ENCODE assay signal across 9 cellular contexts in genomic region chr22:37610153-37610475, GRCh38. TPM values are rescaled to one million over a fixed set of nuclear protein-coding genes. Genes with fewer than 3 reads are reported as not detected.
DNase-seq lines count a peak whose midpoint lies in the region; ATAC-seq, FAIRE-seq and TF ChIP-seq lines count a peak whose summit lies in the region.
"Not testable (repeated sequence)": the region's sequence is repeated elsewhere in the genome, so short reads cannot be mapped to it uniquely, and the experiment has no call there.
"Had no signal": no experiment of that assay in that cellular context is flagged by ENCODE, and none has a peak within 500 bp of the region (broad histone marks: within the 10 kb centered on the region; RNA-seq: fewer than 3 reads in every experiment).

No MANE protein-coding gene starts in this region.

- peaks cover 20% of the 10 kb centered on the region for H3K79me2 ChIP-seq in HepG2 (ENCODE audit: insufficient read depth, low read length)

- peak overlapping the region; percentile 93 for H3K9ac ChIP-seq in adipocyte (ENCODE audit: low read length)
- peak overlapping the region; percentile 80 for H3K9ac ChIP-seq in HepG2 (ENCODE audit: insufficient read depth, low read depth, low read length)

- not testable (repeated sequence) for H4K20me1 ChIP-seq in HepG2 (ENCODE audit: insufficient read depth, low read length)

- H3K36me3 ChIP-seq in CD8-positive, alpha-beta T cell (ENCODE audit: insufficient read depth, low read length); adipocyte (ENCODE audit: control insufficient read depth, insufficient read depth, low read length, severe bottlenecking); HepG2 (replicated peaks in 1 of 2; ENCODE audit: control insufficient read depth in 1 of 2, insufficient read depth in 2 of 2, low read length in 2 of 2); transverse colon: not testable (repeated sequence)

- H3K27me3 ChIP-seq in CD8-positive, alpha-beta T cell (ENCODE audit: insufficient read depth, low read length); adipocyte (replicated peaks; ENCODE audit: control insufficient read depth, insufficient read depth, low read length); HepG2 (ENCODE audit: control insufficient read depth in 1 of 2, insufficient read depth in 2 of 2, low read length in 2 of 2); transverse colon: not testable (repeated sequence)

- in situ Hi-C loops in KBM-7 (cut with MboI; ENCODE audit: low pct_unique_long_range_greater_than_20kb, low sequenced_read_pairs); HepG2 (cut with HindIII; ENCODE audit: extremely low pct_ligation_motif_present, low pct_unique_long_range_greater_than_20kb); transverse colon (cut with MboI; ENCODE audit: low pct_ligation_motif_present in 1 of 4, low pct_unique_long_range_greater_than_20kb in 1 of 4, low sequenced_read_pairs in 3 of 4): not testable (repeated sequence)

- peaks cover 45% of the 10 kb centered on the region for H3K4me1 Mint-ChIP-seq in CD8-positive, alpha-beta T cell (ENCODE audit: low read depth)
- H3K4me1 Mint-ChIP-seq in T-helper 17 cell (peaks cover 32% of the 10 kb centered on the region), osteocyte (ENCODE audit: unreplicated experiment) (peaks cover 36% of the 10 kb centered on the region)

- CTCF ChIA-PET in CD8-positive, alpha-beta T cell (lab: Charles Lee): interaction anchor here (1.5 to 54.2 kb wide), 4 partner anchors 13 to 52 kb away, joined by 7 to 2176 read pairs (median 73); partner anchors contain the start of genes LGALS1, NOL12, PDXP and SH3BP1
- CTCF ChIA-PET in HepG2 (lab: Yijun Ruan, JAX; ENCODE audit: low intra/inter-chr PET ratio, low total read pairs): interaction anchor here (0.8 kb wide), 1 partner anchor 23 kb away, joined by 3 read pairs; no protein-coding TSS in a partner anchor

- H3K4me3 ChIP-seq in CD8-positive, alpha-beta T cell (ENCODE audit: low read depth, low read length): peak overlapping the region; percentile 71
- H3K4me3 ChIP-seq in adipocyte (ENCODE audit: low read length): peak overlapping the region; percentile 95
- H3K4me3 ChIP-seq in HepG2 (replicated peaks in 1 of 3; ENCODE audit: insufficient read depth in 1 of 3, low read depth in 2 of 3, low read length in 3 of 3): peak overlapping the region; percentile 78 to 92 (median 82)
- H3K4me3 ChIP-seq in transverse colon: peak overlapping the region in 1 of 4 donors; percentile 89

- peak overlapping the region; percentile 87 for H3K4me3 Mint-ChIP-seq in CD8-positive, alpha-beta T cell
- H3K4me3 Mint-ChIP-seq in T-helper 17 cell: peak overlapping the region; percentile 98
- H3K4me3 Mint-ChIP-seq in osteocyte (ENCODE audit: unreplicated experiment): peak overlapping the region; percentile 85

- not testable (repeated sequence) for BruUV-seq in HepG2 (replicated peaks; lab: Mats Ljungman, UMichigan)

- H3K27me3 Mint-ChIP-seq in CD8-positive, alpha-beta T cell (ENCODE audit: low read depth); T-helper 17 cell; osteocyte (ENCODE audit: unreplicated experiment): not testable (repeated sequence)

- H3K36me3 Mint-ChIP-seq in CD8-positive, alpha-beta T cell: peaks cover 16% of the 10 kb centered on the region
- H3K36me3 Mint-ChIP-seq in T-helper 17 cell (ENCODE audit: low read depth); osteocyte (ENCODE audit: unreplicated experiment): not testable (repeated sequence)

- H2AFZ ChIP-seq in HepG2 (ENCODE audit: low read length): not testable (repeated sequence)

- ATAC-seq in CD8-positive, alpha-beta T cell; T-helper 17 cell; HepG2: not testable (repeated sequence)

- POLR2A ChIA-PET in CD8-positive, alpha-beta T cell (lab: Charles Lee): interaction anchor here (2.3 to 4.6 kb wide), 3 partner anchors 17 to 66 kb away, joined by 6 to 45 read pairs (median 26); partner anchors contain the start of genes LGALS1 and PDXP
- POLR2A ChIA-PET in HepG2 (lab: Yijun Ruan, JAX): interaction anchor here (1.1 to 6.0 kb wide), 9 partner anchors 9 to 98 kb away, joined by 3 to 75 read pairs (median 12); partner anchors contain the start of genes PDXP and SH3BP1

- peak overlapping the region; percentile 22 for H3K27ac Mint-ChIP-seq in CD8-positive, alpha-beta T cell
- peak overlapping the region; percentile 98 for H3K27ac Mint-ChIP-seq in T-helper 17 cell
- H3K27ac Mint-ChIP-seq in osteocyte (ENCODE audit: unreplicated experiment): peak overlapping the region; percentile 88

- not testable (repeated sequence) for FAIRE-seq in HepG2 (lab: Jason Lieb, UNC)

- 76% methylated on average over 3 of the region's 3 CpGs for WGBS in HepG2 (ENCODE audit: low lambda C conversion rate)
- 71 to 80% methylated on average over 1 to 3 of the region's 3 CpGs for WGBS in transverse colon (ENCODE audit: low coverage in 1 of 2), 2 donors

- not testable (repeated sequence) for DNase-seq in CD8-positive, alpha-beta T cell; T-helper 17 cell; adipocyte (ENCODE audit: low read depth); epithelial cell of prostate (ENCODE audit: low read depth, low spot score); HepG2 (ENCODE audit: low spot score); osteocyte (ENCODE audit: extremely low spot score, unreplicated experiment); transverse colon
- peak; percentile 25 for DNase-seq in KBM-7

- not testable (repeated sequence) for TF ChIP-seq POLR2A in HepG2 (IDR thresholded peaks at IDR 0.05; ENCODE audit: insufficient read depth in 1 of 2, low read depth in 2 of 2, low read length in 2 of 2); transverse colon (IDR thresholded peaks at IDR 0.05)

- not testable (repeated sequence) for TF ChIP-seq EP300 in HepG2 (IDR thresholded peaks at IDR 0.05; ENCODE audit: low read depth in 2 of 2, low read length in 2 of 2); HepG2 (CRISPR knock-in tag; IDR thresholded peaks at IDR 0.05; ENCODE audit: borderline replicate concordance); transverse colon (IDR thresholded peaks at IDR 0.05; ENCODE audit: low read depth)

- intact Hi-C loops in CD8-positive, alpha-beta T cell (cut with DNase I, micrococcal nuclease); HepG2 (cut with micrococcal nuclease; ENCODE audit: unreplicated experiment); transverse colon (cut with DNase I; ENCODE audit: low total_unique reads): not testable (repeated sequence)

- not testable (repeated sequence) for TF ChIP-seq CTCF in CD8-positive, alpha-beta T cell (IDR thresholded peaks at IDR 0.05); HepG2 (CRISPR knock-in tag; IDR thresholded peaks at IDR 0.05); osteocyte (IDR thresholded peaks at IDR 0.05); transverse colon (IDR thresholded peaks at IDR 0.05)

- H3K9me3 ChIP-seq in CD8-positive, alpha-beta T cell (ENCODE audit: low read length); T-helper 17 cell (ENCODE audit: control insufficient read depth, low read length, poor library complexity, severe bottlenecking); adipocyte (ENCODE audit: control insufficient read depth, low read length); HepG2 (ENCODE audit: low read length); transverse colon: not testable (repeated sequence)

- not testable (repeated sequence) for TF ChIP-seq RAD21 in HepG2 (CRISPR knock-in tag; IDR thresholded peaks at IDR 0.05)

- not testable (repeated sequence) for H3K27ac ChIP-seq in CD8-positive, alpha-beta T cell (ENCODE audit: low read depth, low read length)
- H3K27ac ChIP-seq in epithelial cell of prostate (peak overlapping the region; percentile 97), HepG2 (ENCODE audit: extremely low read length, insufficient read depth, low read length) (peak overlapping the region; percentile 97), transverse colon (peak overlapping the region; percentile 91 to 97 (median 94))

- peaks cover 44% of the 10 kb centered on the region for H3K4me1 ChIP-seq in CD8-positive, alpha-beta T cell (ENCODE audit: insufficient read depth, low read length)
- H3K4me1 ChIP-seq in adipocyte (ENCODE audit: control insufficient read depth, insufficient read depth, low read length) (peaks cover 44% of the 10 kb centered on the region), HepG2 (ENCODE audit: insufficient read depth, low read length) (peaks cover 40% of the 10 kb centered on the region), transverse colon (peaks cover 9 to 56% (median 42%) of the 10 kb centered on the region in 4 donors)

- peak overlapping the region; percentile 90 for H3K4me2 ChIP-seq in HepG2 (ENCODE audit: low read depth, low read length)

- not testable (repeated sequence) for H3K9me3 Mint-ChIP-seq in CD8-positive, alpha-beta T cell; osteocyte (ENCODE audit: unreplicated experiment)

RNA-seq across cellular contexts. Expression of gene GGA1, which starts 1.5 kb away (rescaled TPM):
- total RNA-seq in CD8-positive, alpha-beta T cell: 10 to 100 TPM; 66.0 to 69.1 TPM
- 10 to 100 TPM; 70.5 to 86.8 TPM for total RNA-seq in T-helper 17 cell
- total RNA-seq in HepG2 (2016; rRNA removed; fragmentation: Illumina TruSeq; extraction: Trizol): 16.0 and 29.1 TPM in 2 replicates
- total RNA-seq in HepG2 (2016; cell fraction: cytosol; rRNA removed; fragmentation: Illumina TruSeq; extraction: Trizol; ENCODE audit: low read depth): 16.1 and 18.1 TPM in 2 replicates
- total RNA-seq in HepG2 (2016; cell fraction: insoluble cytoplasmic fraction; rRNA removed; fragmentation: Illumina TruSeq; extraction: Trizol): 13.7 and 32.9 TPM in 2 replicates
- total RNA-seq in HepG2 (2016; cell fraction: membrane; rRNA removed; fragmentation: Illumina TruSeq; extraction: Trizol): 22.2 and 24.3 TPM in 2 replicates
- total RNA-seq in HepG2 (2016; cell fraction: nucleus; rRNA removed; fragmentation: Illumina TruSeq; extraction: Trizol): 34.3 and 44.4 TPM in 2 replicates
- 87.2 and 103 TPM in 2 replicates for polyA plus RNA-seq in HepG2 (2011; rRNA removed)
- 22.6 and 34.6 TPM in 2 replicates for polyA plus RNA-seq in HepG2 (2011; cell fraction: cytosol; rRNA removed)
- 436 and 489 TPM in 2 replicates for polyA plus RNA-seq in HepG2 (2011; cell fraction: nucleus; rRNA removed)
- 51.1 and 57.0 TPM in 2 replicates for polyA plus RNA-seq in HepG2 (2012)
- 4.7 and 5.0 TPM in 2 replicates for polyA plus RNA-seq in HepG2 (2016; cell fraction: cytosol; fragmentation: Illumina TruSeq; extraction: Trizol; ENCODE audit: low read depth)
- 13.0 and 17.9 TPM in 2 replicates for polyA plus RNA-seq in HepG2 (2016; cell fraction: insoluble cytoplasmic fraction; fragmentation: Illumina TruSeq; extraction: Trizol; ENCODE audit: low read depth)
- polyA plus RNA-seq in HepG2 (2016; cell fraction: membrane; fragmentation: Illumina TruSeq; extraction: Trizol; ENCODE audit: low read depth): 11.4 and 12.2 TPM in 2 replicates
- 138 and 147 TPM in 2 replicates for polyA plus RNA-seq in HepG2 (2016; cell fraction: nucleus; fragmentation: Illumina TruSeq; extraction: Trizol; ENCODE audit: insufficient read depth, low read depth)
- polyA minus RNA-seq in HepG2 (2011; rRNA and poly(A)+ RNA removed; ENCODE audit: low replicate concordance): 31.3 and 75.9 TPM in 2 replicates
- polyA minus RNA-seq in HepG2 (2011; cell fraction: cytosol; rRNA and poly(A)+ RNA removed): 15.5 and 19.6 TPM in 2 replicates
- polyA minus RNA-seq in HepG2 (2011; cell fraction: nucleus; rRNA and poly(A)+ RNA removed): 83.2 and 84.5 TPM in 2 replicates
- 50.0 and 56.1 TPM in 2 replicates for total RNA-seq in osteocyte
- total RNA-seq in transverse colon: 100 to 1,000 TPM in 1 of 4 donors, 10 to 100 TPM in 3; 60.1 to 142 (median 73.8) TPM

RNA-seq across cellular contexts. Expression of gene SH3BP1, which starts 29.4 kb away (rescaled TPM):
- total RNA-seq in CD8-positive, alpha-beta T cell: 10 to 100 TPM; 51.5 to 52.9 TPM
- total RNA-seq in T-helper 17 cell: 10 to 100 TPM; 79.7 to 97.5 TPM
- total RNA-seq in HepG2 (2016; rRNA removed; fragmentation: Illumina TruSeq; extraction: Trizol): 8.4 and 9.4 TPM in 2 replicates
- 5.6 and 6.0 TPM in 2 replicates for total RNA-seq in HepG2 (2016; cell fraction: cytosol; rRNA removed; fragmentation: Illumina TruSeq; extraction: Trizol; ENCODE audit: low read depth)
- 6.3 and 8.5 TPM in 2 replicates for total RNA-seq in HepG2 (2016; cell fraction: insoluble cytoplasmic fraction; rRNA removed; fragmentation: Illumina TruSeq; extraction: Trizol)
- 9.2 and 11.0 TPM in 2 replicates for total RNA-seq in HepG2 (2016; cell fraction: membrane; rRNA removed; fragmentation: Illumina TruSeq; extraction: Trizol)
- total RNA-seq in HepG2 (2016; cell fraction: nucleus; rRNA removed; fragmentation: Illumina TruSeq; extraction: Trizol): 6.6 and 9.5 TPM in 2 replicates
- 15.7 and 18.5 TPM in 2 replicates for polyA plus RNA-seq in HepG2 (2011; rRNA removed)
- polyA plus RNA-seq in HepG2 (2011; cell fraction: cytosol; rRNA removed): 7.3 and 12.2 TPM in 2 replicates
- 56.4 and 86.5 TPM in 2 replicates for polyA plus RNA-seq in HepG2 (2011; cell fraction: nucleus; rRNA removed)
- 23.6 and 27.1 TPM in 2 replicates for polyA plus RNA-seq in HepG2 (2012)
- polyA plus RNA-seq in HepG2 (2016; cell fraction: cytosol; fragmentation: Illumina TruSeq; extraction: Trizol; ENCODE audit: low read depth): 7.5 and 7.7 TPM in 2 replicates
- polyA plus RNA-seq in HepG2 (2016; cell fraction: insoluble cytoplasmic fraction; fragmentation: Illumina TruSeq; extraction: Trizol; ENCODE audit: low read depth): 11.5 and 13.3 TPM in 2 replicates
- 12.3 and 13.5 TPM in 2 replicates for polyA plus RNA-seq in HepG2 (2016; cell fraction: membrane; fragmentation: Illumina TruSeq; extraction: Trizol; ENCODE audit: low read depth)
- polyA plus RNA-seq in HepG2 (2016; cell fraction: nucleus; fragmentation: Illumina TruSeq; extraction: Trizol; ENCODE audit: insufficient read depth, low read depth): 17.9 and 27.8 TPM in 2 replicates
- polyA minus RNA-seq in HepG2 (2011; rRNA and poly(A)+ RNA removed; ENCODE audit: low replicate concordance): 1.6 and 9.8 TPM in 2 replicates
- 6.4 and 9.8 TPM in 2 replicates for polyA minus RNA-seq in HepG2 (2011; cell fraction: cytosol; rRNA and poly(A)+ RNA removed)
- 7.9 and 15.4 TPM in 2 replicates for polyA minus RNA-seq in HepG2 (2011; cell fraction: nucleus; rRNA and poly(A)+ RNA removed)
- total RNA-seq in osteocyte: 6.9 and 8.3 TPM in 2 replicates
- total RNA-seq in transverse colon: 100 to 1,000 TPM in 2 of 4 donors, 10 to 100 TPM in 2; 53.1 to 158 (median 84.7) TPM

RNA-seq across cellular contexts. Expression of gene LGALS2, which starts 30.2 kb away (rescaled TPM):
- not detected for total RNA-seq in CD8-positive, alpha-beta T cell
- total RNA-seq in T-helper 17 cell: 1 to 10 TPM; 1.9 to 6.1 TPM
- 43.4 and 56.0 TPM in 2 replicates for total RNA-seq in HepG2 (2016; rRNA removed; fragmentation: Illumina TruSeq; extraction: Trizol)
- total RNA-seq in HepG2 (2016; cell fraction: cytosol; rRNA removed; fragmentation: Illumina TruSeq; extraction: Trizol; ENCODE audit: low read depth): 30.8 and 33.0 TPM in 2 replicates
- total RNA-seq in HepG2 (2016; cell fraction: insoluble cytoplasmic fraction; rRNA removed; fragmentation: Illumina TruSeq; extraction: Trizol): 39.7 and 64.4 TPM in 2 replicates
- total RNA-seq in HepG2 (2016; cell fraction: membrane; rRNA removed; fragmentation: Illumina TruSeq; extraction: Trizol): 19.3 and 21.2 TPM in 2 replicates
- total RNA-seq in HepG2 (2016; cell fraction: nucleus; rRNA removed; fragmentation: Illumina TruSeq; extraction: Trizol): 9.7 and 10.9 TPM in 2 replicates
- 32.5 and 56.1 TPM in 2 replicates for polyA plus RNA-seq in HepG2 (2011; rRNA removed)
- polyA plus RNA-seq in HepG2 (2011; cell fraction: cytosol; rRNA removed): 32.1 and 47.7 TPM in 2 replicates
- polyA plus RNA-seq in HepG2 (2011; cell fraction: nucleus; rRNA removed): 5.1 and 7.9 TPM in 2 replicates
- 54.6 and 60.7 TPM in 2 replicates for polyA plus RNA-seq in HepG2 (2012)
- polyA plus RNA-seq in HepG2 (2016; cell fraction: cytosol; fragmentation: Illumina TruSeq; extraction: Trizol; ENCODE audit: low read depth): 30.1 and 38.1 TPM in 2 replicates
- polyA plus RNA-seq in HepG2 (2016; cell fraction: insoluble cytoplasmic fraction; fragmentation: Illumina TruSeq; extraction: Trizol; ENCODE audit: low read depth): 59.5 and 62.8 TPM in 2 replicates
- polyA plus RNA-seq in HepG2 (2016; cell fraction: membrane; fragmentation: Illumina TruSeq; extraction: Trizol; ENCODE audit: low read depth): 14.5 and 18.2 TPM in 2 replicates
- 20.3 and 23.8 TPM in 2 replicates for polyA plus RNA-seq in HepG2 (2016; cell fraction: nucleus; fragmentation: Illumina TruSeq; extraction: Trizol; ENCODE audit: insufficient read depth, low read depth)
- 3.2 TPM in 1 of 2 replicates, not detected in the other for polyA minus RNA-seq in HepG2 (2011; rRNA and poly(A)+ RNA removed; ENCODE audit: low replicate concordance)
- 2.0 TPM in 2 replicates for polyA minus RNA-seq in HepG2 (2011; cell fraction: cytosol; rRNA and poly(A)+ RNA removed)
- polyA minus RNA-seq in HepG2 (2011; cell fraction: nucleus; rRNA and poly(A)+ RNA removed): 1.9 TPM in 1 of 2 replicates, not detected in the other
- not detected in 2 replicates for total RNA-seq in osteocyte
- total RNA-seq in transverse colon: 10 to 100 TPM in 2 of 4 donors, 1 to 10 TPM in 1, not detected in 1; 1.3 to 43.4 (median 17.2) TPM
- total RNA-seq: ureter had no signal

RNA-seq across cellular contexts. Expression of gene PDXP, which starts 48.4 kb away (rescaled TPM):
- total RNA-seq in CD8-positive, alpha-beta T cell: 1 to 10 TPM; 2.4 to 3.2 TPM
- total RNA-seq in T-helper 17 cell (1 to 10 TPM; 2.6 to 3.0 TPM), HepG2 (2016; rRNA removed; fragmentation: Illumina TruSeq; extraction: Trizol) (46.1 and 58.2 TPM in 2 replicates), osteocyte (16.5 and 16.6 TPM in 2 replicates), transverse colon (100 to 1,000 TPM in 1 of 4 donors, 10 to 100 TPM in 3; 28.9 to 126 (median 50.7) TPM)
- total RNA-seq in HepG2 (2016; cell fraction: cytosol; rRNA removed; fragmentation: Illumina TruSeq; extraction: Trizol; ENCODE audit: low read depth): 62.9 and 64.6 TPM in 2 replicates
- total RNA-seq in HepG2 (2016; cell fraction: insoluble cytoplasmic fraction; rRNA removed; fragmentation: Illumina TruSeq; extraction: Trizol): 45.3 and 56.4 TPM in 2 replicates
- total RNA-seq in HepG2 (2016; cell fraction: membrane; rRNA removed; fragmentation: Illumina TruSeq; extraction: Trizol): 118 and 121 TPM in 2 replicates
- 25.4 and 29.3 TPM in 2 replicates for total RNA-seq in HepG2 (2016; cell fraction: nucleus; rRNA removed; fragmentation: Illumina TruSeq; extraction: Trizol)
- 70.6 and 85.3 TPM in 2 replicates for polyA plus RNA-seq in HepG2 (2011; rRNA removed)
- 84.8 and 95.4 TPM in 2 replicates for polyA plus RNA-seq in HepG2 (2011; cell fraction: cytosol; rRNA removed)
- polyA plus RNA-seq in HepG2 (2011; cell fraction: nucleus; rRNA removed): 35.1 and 40.0 TPM in 2 replicates
- 56.1 and 70.1 TPM in 2 replicates for polyA plus RNA-seq in HepG2 (2012)
- polyA plus RNA-seq in HepG2 (2016; cell fraction: cytosol; fragmentation: Illumina TruSeq; extraction: Trizol; ENCODE audit: low read depth): 91.9 and 92.3 TPM in 2 replicates
- polyA plus RNA-seq in HepG2 (2016; cell fraction: insoluble cytoplasmic fraction; fragmentation: Illumina TruSeq; extraction: Trizol; ENCODE audit: low read depth): 62.2 and 67.0 TPM in 2 replicates
- polyA plus RNA-seq in HepG2 (2016; cell fraction: membrane; fragmentation: Illumina TruSeq; extraction: Trizol; ENCODE audit: low read depth): 136 and 141 TPM in 2 replicates
- polyA plus RNA-seq in HepG2 (2016; cell fraction: nucleus; fragmentation: Illumina TruSeq; extraction: Trizol; ENCODE audit: insufficient read depth, low read depth): 55.6 and 56.4 TPM in 2 replicates
- polyA minus RNA-seq in HepG2 (2011; rRNA and poly(A)+ RNA removed; ENCODE audit: low replicate concordance): 51.1 and 129 TPM in 2 replicates
- polyA minus RNA-seq in HepG2 (2011; cell fraction: cytosol; rRNA and poly(A)+ RNA removed): 45.3 and 51.1 TPM in 2 replicates
- polyA minus RNA-seq in HepG2 (2011; cell fraction: nucleus; rRNA and poly(A)+ RNA removed): 11.2 and 19.6 TPM in 2 replicates

RNA-seq across cellular contexts. Expression of gene CDC42EP1, which starts 49.8 kb away (rescaled TPM):
- not detected for total RNA-seq in CD8-positive, alpha-beta T cell
- total RNA-seq in T-helper 17 cell (not detected), HepG2 (2016; rRNA removed; fragmentation: Illumina TruSeq; extraction: Trizol) (25.4 and 29.5 TPM in 2 replicates), osteocyte (282 and 283 TPM in 2 replicates), transverse colon (10 to 100 TPM; 27.3 to 52.9 (median 28.9) TPM)
- 19.5 and 29.1 TPM in 2 replicates for total RNA-seq in HepG2 (2016; cell fraction: cytosol; rRNA removed; fragmentation: Illumina TruSeq; extraction: Trizol; ENCODE audit: low read depth)
- total RNA-seq in HepG2 (2016; cell fraction: insoluble cytoplasmic fraction; rRNA removed; fragmentation: Illumina TruSeq; extraction: Trizol): 20.9 and 29.7 TPM in 2 replicates
- 44.9 and 63.7 TPM in 2 replicates for total RNA-seq in HepG2 (2016; cell fraction: membrane; rRNA removed; fragmentation: Illumina TruSeq; extraction: Trizol)
- 15.7 and 18.6 TPM in 2 replicates for total RNA-seq in HepG2 (2016; cell fraction: nucleus; rRNA removed; fragmentation: Illumina TruSeq; extraction: Trizol)
- polyA plus RNA-seq in HepG2 (2011; rRNA removed): 17.1 and 26.7 TPM in 2 replicates
- 13.8 and 17.6 TPM in 2 replicates for polyA plus RNA-seq in HepG2 (2011; cell fraction: cytosol; rRNA removed)
- polyA plus RNA-seq in HepG2 (2011; cell fraction: nucleus; rRNA removed): 37.8 and 38.3 TPM in 2 replicates
- polyA plus RNA-seq in HepG2 (2012): 45.1 and 72.3 TPM in 2 replicates
- polyA plus RNA-seq in HepG2 (2016; cell fraction: cytosol; fragmentation: Illumina TruSeq; extraction: Trizol; ENCODE audit: low read depth): 49.0 and 73.1 TPM in 2 replicates
- 53.9 and 76.0 TPM in 2 replicates for polyA plus RNA-seq in HepG2 (2016; cell fraction: insoluble cytoplasmic fraction; fragmentation: Illumina TruSeq; extraction: Trizol; ENCODE audit: low read depth)
- polyA plus RNA-seq in HepG2 (2016; cell fraction: membrane; fragmentation: Illumina TruSeq; extraction: Trizol; ENCODE audit: low read depth): 99.7 and 119 TPM in 2 replicates
- 54.3 and 56.0 TPM in 2 replicates for polyA plus RNA-seq in HepG2 (2016; cell fraction: nucleus; fragmentation: Illumina TruSeq; extraction: Trizol; ENCODE audit: insufficient read depth, low read depth)
- 12.0 and 24.2 TPM in 2 replicates for polyA minus RNA-seq in HepG2 (2011; rRNA and poly(A)+ RNA removed; ENCODE audit: low replicate concordance)
- 20.7 and 21.6 TPM in 2 replicates for polyA minus RNA-seq in HepG2 (2011; cell fraction: cytosol; rRNA and poly(A)+ RNA removed)
- 12.2 and 15.4 TPM in 2 replicates for polyA minus RNA-seq in HepG2 (2011; cell fraction: nucleus; rRNA and poly(A)+ RNA removed)

Comparison
In these comparisons a context has a peak if more than half of its experiments do, and no peak if none do; other contexts are left out.
1. H3K27ac Mint-ChIP-seq: peak in every context shown above with its lines; median percentile 98 in T-helper 17 cell; 88 in osteocyte; 22 in CD8-positive, alpha-beta T cell.